11 cellular contexts compared by ENCODE assay signal in genomic region chr9:137113385-137114159, GRCh38. TPM values are rescaled to one million over a fixed set of nuclear protein-coding genes. Genes with fewer than 3 reads are reported as not detected.
DNase-seq lines count a peak whose midpoint lies in the region; ATAC-seq, FAIRE-seq and TF ChIP-seq lines count a peak whose summit lies in the region.
"Had no signal": no experiment of that assay in that cellular context is flagged by ENCODE, and none has a peak within 500 bp of the region (broad histone marks: within the 10 kb centered on the region; RNA-seq: fewer than 3 reads in every experiment).

No MANE protein-coding gene starts in this region.

- peak overlapping the region; percentile 38 for H3K4me3 ChIP-seq in GM12875 (ENCODE audit: low read depth, low read length)
- H3K4me3 ChIP-seq in keratinocyte (ENCODE audit: control insufficient read depth in 2 of 3, extremely low read depth in 1 of 3, insufficient read depth in 2 of 3, low read depth in 1 of 3, low read length in 3 of 3) = peak overlapping the region in 1 of 3 experiments; percentile 27

- dilution Hi-C loops in keratinocyte (cut with MboI; ENCODE audit: extremely low pct_ligation_motif_present, low sequenced_read_pairs) = no loop called here

- H3K9me3 ChIP-seq in keratinocyte (ENCODE audit: control insufficient read depth, low read depth, low read length) = no peaks in the 10 kb centered on the region

- peak overlapping the region; percentile 71 for H3K4me3 Mint-ChIP-seq in activated T-helper 17 cell treated with anti-CD3 and anti-CD28 coated beads, Interleukin-2, amount 50 U/mL, for 72 hours

- H3K27ac ChIP-seq in keratinocyte (ENCODE audit: control insufficient read depth, insufficient read depth, low read length) = no peak overlapping the region
- H3K27ac ChIP-seq: cardiac muscle cell had no signal

- H3K4me1 Mint-ChIP-seq in activated T-helper 17 cell treated with anti-CD3 and anti-CD28 coated beads, Interleukin-2, amount 50 U/mL, for 72 hours = no peaks in the 10 kb centered on the region

- DNase-seq in 8988T = peak; percentile 61
- DNase-seq in keratinocyte (ENCODE audit: low read depth, low spot score) = no peak
- DNase-seq in occipital lobe (lab: John Stamatoyannopoulos, UW) = no peak
- no peak for DNase-seq in NCI-H446 treated with DMSO at 0.1 percent for 48 hours (lab: John Stamatoyannopoulos, UW)
- DNase-seq in iPS-NIHi7 (ENCODE audit: extremely low spot score) = no peak
- DNase-seq: NCI-H1417 treated with DMSO at 0.1 percent for 48 hours had no signal

- H3K79me2 ChIP-seq in keratinocyte (ENCODE audit: control insufficient read depth, insufficient read depth, low read length) = no peaks in the 10 kb centered on the region

- H3K9ac ChIP-seq in keratinocyte (ENCODE audit: control insufficient read depth, extremely low read depth, insufficient read depth, low read length) = no peak overlapping the region

- peak overlapping the region; percentile 5 for H3K4me2 ChIP-seq in keratinocyte (ENCODE audit: control insufficient read depth, extremely low read depth, insufficient read depth, low read depth, low read length)

- peaks cover 39% of the 10 kb centered on the region for H3K36me3 Mint-ChIP-seq in activated T-helper 17 cell treated with anti-CD3 and anti-CD28 coated beads, Interleukin-2, amount 50 U/mL, for 72 hours (ENCODE audit: low read depth)

- peak overlapping the region; percentile 38 for H3K27ac Mint-ChIP-seq in activated T-helper 17 cell treated with anti-CD3 and anti-CD28 coated beads, Interleukin-2, amount 50 U/mL, for 72 hours

- H3K4me1 ChIP-seq in keratinocyte (ENCODE audit: control insufficient read depth, extremely low read depth, insufficient read depth, low read length) = no peaks in the 10 kb centered on the region

- H2AFZ ChIP-seq in keratinocyte (ENCODE audit: control insufficient read depth, low read length) = no peak overlapping the region

- no peaks in the 10 kb centered on the region for H4K20me1 ChIP-seq in keratinocyte (ENCODE audit: control insufficient read depth, extremely low read depth, insufficient read depth, low read length)

- H3K36me3 ChIP-seq in keratinocyte (ENCODE audit: control insufficient read depth in 2 of 2, extremely low read depth in 1 of 2, insufficient read depth in 2 of 2, low read length in 2 of 2) = peaks cover 0 to 5% of the 10 kb centered on the region in 2 experiments
- H3K36me3 ChIP-seq: cardiac muscle cell had no signal

- peaks cover 7% of the 10 kb centered on the region for H3K27me3 ChIP-seq in keratinocyte (ENCODE audit: control insufficient read depth, extremely low read depth, insufficient read depth, low read length)

- ATAC-seq in activated T-helper 17 cell treated with anti-CD3 and anti-CD28 coated beads, Interleukin-2, amount 50 U/mL, for 72 hours (replicated peaks) = peak; percentile 39
- no peak for ATAC-seq in esophagus mucosa

- H3K9me1 ChIP-seq in keratinocyte (ENCODE audit: control insufficient read depth, extremely low read depth, insufficient read depth, low read length) = no peaks in the 10 kb centered on the region

- no peaks in the 10 kb centered on the region for H3K9me3 Mint-ChIP-seq in activated T-helper 17 cell treated with anti-CD3 and anti-CD28 coated beads, Interleukin-2, amount 50 U/mL, for 72 hours

- FAIRE-seq in keratinocyte (lab: Jason Lieb, UNC) = no peak
- FAIRE-seq: GM18507 had no signal

- TF ChIP-seq CTCF in GM12875 (IDR thresholded peaks at IDR 0.05; ENCODE audit: borderline replicate concordance, insufficient read depth, low read depth, low read length) (no peak), keratinocyte (optimal IDR thresholded peaks at IDR 0.05 in 1 of 3, IDR thresholded peaks at IDR 0.05 in 1 of 3, conservative IDR thresholded peaks at IDR 0.05 in 1 of 3; ENCODE audit: extremely low read depth in 1 of 3, insufficient read depth in 2 of 3, low read length in 3 of 3) (no peak)

- no peaks in the 10 kb centered on the region for H3K27me3 Mint-ChIP-seq in activated T-helper 17 cell treated with anti-CD3 and anti-CD28 coated beads, Interleukin-2, amount 50 U/mL, for 72 hours

RNA-seq across cellular contexts. Expression of gene DPP7, which starts 1.0 kb away (rescaled TPM):
- total RNA-seq in activated T-helper 17 cell treated with anti-CD3 and anti-CD28 coated beads, Interleukin-2, amount 50 U/mL, for 72 hours = 100 to 1,000 TPM; 219 to 255 TPM
- 29.7 to 93.1 TPM (median 35.3 TPM) in 3 replicates for polyA plus RNA-seq in keratinocyte
- 23.5 TPM for polyA plus RNA-seq in keratinocyte (2011; ENCODE audit: low read depth)
- 19.1 and 50.9 TPM in 2 replicates for polyA plus RNA-seq in keratinocyte (2011; cell fraction: cytosol; rRNA removed)
- 109 and 166 TPM in 2 replicates for polyA plus RNA-seq in keratinocyte (2011; cell fraction: nucleus; rRNA removed)
- polyA plus RNA-seq in keratinocyte (2012; ENCODE audit: low replicate concordance) = 55.3 and 94.7 TPM in 2 replicates
- 26.1 to 71.6 TPM (median 46.3 TPM) in 3 replicates for polyA minus RNA-seq in keratinocyte
- polyA minus RNA-seq in keratinocyte (2011; cell fraction: cytosol; rRNA and poly(A)+ RNA removed) = 93.4 TPM
- polyA minus RNA-seq in keratinocyte (2011; cell fraction: nucleus; rRNA and poly(A)+ RNA removed) = 43.5 and 47.5 TPM in 2 replicates
- total RNA-seq in esophagus mucosa (75.3 TPM), occipital lobe (17.6 TPM)

RNA-seq across cellular contexts. Expression of gene GRIN1, which starts 25.4 kb away (rescaled TPM):
- total RNA-seq in activated T-helper 17 cell treated with anti-CD3 and anti-CD28 coated beads, Interleukin-2, amount 50 U/mL, for 72 hours = 1 to 10 TPM in 1 of 2 donors, under 1 TPM in 1; 0.06 to 1.2 TPM
- 0.03 to 0.26 TPM (median 0.03 TPM) in 3 replicates for polyA plus RNA-seq in keratinocyte
- polyA plus RNA-seq in keratinocyte (2011; ENCODE audit: low read depth) = not detected
- 0.06 TPM in 2 replicates for polyA plus RNA-seq in keratinocyte (2011; cell fraction: cytosol; rRNA removed)
- 0.09 and 0.82 TPM in 2 replicates for polyA plus RNA-seq in keratinocyte (2011; cell fraction: nucleus; rRNA removed)
- 0.05 and 0.34 TPM in 2 replicates for polyA plus RNA-seq in keratinocyte (2012; ENCODE audit: low replicate concordance)
- polyA minus RNA-seq in keratinocyte = 0.16 TPM in 1 of 3 replicates, not detected in the others
- not detected for polyA minus RNA-seq in keratinocyte (2011; cell fraction: cytosol; rRNA and poly(A)+ RNA removed)
- polyA minus RNA-seq in keratinocyte (2011; cell fraction: nucleus; rRNA and poly(A)+ RNA removed) = 0.42 TPM in 1 of 2 replicates, not detected in the other
- 0.12 TPM for total RNA-seq in esophagus mucosa
- total RNA-seq in occipital lobe = 31.2 TPM

RNA-seq across cellular contexts. Expression of gene MAN1B1, which starts 26.8 kb away (rescaled TPM):
- total RNA-seq in activated T-helper 17 cell treated with anti-CD3 and anti-CD28 coated beads, Interleukin-2, amount 50 U/mL, for 72 hours = 10 to 100 TPM; 38.2 to 67.6 TPM
- 31.4 to 48.2 TPM (median 34.3 TPM) in 3 replicates for polyA plus RNA-seq in keratinocyte
- polyA plus RNA-seq in keratinocyte (2011; ENCODE audit: low read depth) = 126 TPM
- polyA plus RNA-seq in keratinocyte (2011; cell fraction: cytosol; rRNA removed) = 20.5 and 24.1 TPM in 2 replicates
- polyA plus RNA-seq in keratinocyte (2011; cell fraction: nucleus; rRNA removed) = 99.9 and 115 TPM in 2 replicates
- polyA plus RNA-seq in keratinocyte (2012; ENCODE audit: low replicate concordance) = 35.1 and 36.7 TPM in 2 replicates
- 40.5 to 48.5 TPM (median 42.4 TPM) in 3 replicates for polyA minus RNA-seq in keratinocyte
- polyA minus RNA-seq in keratinocyte (2011; cell fraction: cytosol; rRNA and poly(A)+ RNA removed) = 42.0 TPM
- 64.6 and 80.4 TPM in 2 replicates for polyA minus RNA-seq in keratinocyte (2011; cell fraction: nucleus; rRNA and poly(A)+ RNA removed)
- total RNA-seq in esophagus mucosa (46.2 TPM), occipital lobe (38.5 TPM)

RNA-seq across cellular contexts. Expression of gene UAP1L1, which starts 36.3 kb away (rescaled TPM):
- 10 to 100 TPM; 27.9 to 33.0 TPM for total RNA-seq in activated T-helper 17 cell treated with anti-CD3 and anti-CD28 coated beads, Interleukin-2, amount 50 U/mL, for 72 hours
- 2.7 to 4.3 TPM (median 4.3 TPM) in 3 replicates for polyA plus RNA-seq in keratinocyte
- polyA plus RNA-seq in keratinocyte (2011; ENCODE audit: low read depth) = 1.1 TPM
- 2.1 and 3.0 TPM in 2 replicates for polyA plus RNA-seq in keratinocyte (2011; cell fraction: cytosol; rRNA removed)
- 14.2 and 17.5 TPM in 2 replicates for polyA plus RNA-seq in keratinocyte (2011; cell fraction: nucleus; rRNA removed)
- 4.8 and 5.0 TPM in 2 replicates for polyA plus RNA-seq in keratinocyte (2012; ENCODE audit: low replicate concordance)
- polyA minus RNA-seq in keratinocyte = 2.3 to 5.2 TPM (median 3.5 TPM) in 3 replicates
- polyA minus RNA-seq in keratinocyte (2011; cell fraction: cytosol; rRNA and poly(A)+ RNA removed) = 3.3 TPM
- polyA minus RNA-seq in keratinocyte (2011; cell fraction: nucleus; rRNA and poly(A)+ RNA removed) = 3.7 and 4.3 TPM in 2 replicates
- total RNA-seq in esophagus mucosa (4.9 TPM), occipital lobe (0.31 TPM)

RNA-seq across cellular contexts. Expression of gene SAPCD2, which starts 43.2 kb away (rescaled TPM):
- total RNA-seq in activated T-helper 17 cell treated with anti-CD3 and anti-CD28 coated beads, Interleukin-2, amount 50 U/mL, for 72 hours = 10 to 100 TPM in 1 of 2 donors, 1 to 10 TPM in 1; 5.6 to 21.9 TPM
- polyA plus RNA-seq in keratinocyte = 0.90 to 1.6 TPM (median 1.2 TPM) in 3 replicates
- polyA plus RNA-seq in keratinocyte (2011; ENCODE audit: low read depth) = 0.75 TPM
- polyA plus RNA-seq in keratinocyte (2011; cell fraction: cytosol; rRNA removed) = 0.47 and 0.81 TPM in 2 replicates
- 0.76 and 0.88 TPM in 2 replicates for polyA plus RNA-seq in keratinocyte (2011; cell fraction: nucleus; rRNA removed)
- polyA plus RNA-seq in keratinocyte (2012; ENCODE audit: low replicate concordance) = 1.0 and 2.3 TPM in 2 replicates
- polyA minus RNA-seq in keratinocyte = 0.33 to 1.4 TPM (median 1.0 TPM) in 3 replicates
- 5.6 TPM for polyA minus RNA-seq in keratinocyte (2011; cell fraction: cytosol; rRNA and poly(A)+ RNA removed)
- polyA minus RNA-seq in keratinocyte (2011; cell fraction: nucleus; rRNA and poly(A)+ RNA removed) = 0.78 and 1.2 TPM in 2 replicates
- 13.8 TPM for total RNA-seq in esophagus mucosa
- total RNA-seq in occipital lobe = 1.6 TPM

Comparison
In these comparisons a context has a peak if more than half of its experiments do, and no peak if none do; other contexts are left out.
1. RNA of gene GRIN1, which starts 25.4 kb away (total RNA-seq): 31.2 TPM in occipital lobe (single experiment); 0.06 to 1.2 TPM in activated T-helper 17 cell treated with anti-CD3 and anti-CD28 coated beads, Interleukin-2, amount 50 U/mL, for 72 hours and 0.12 TPM in esophagus mucosa (single experiment); every median in the first group is over 10 times any median in the second.